In the genomic region with DNA sequence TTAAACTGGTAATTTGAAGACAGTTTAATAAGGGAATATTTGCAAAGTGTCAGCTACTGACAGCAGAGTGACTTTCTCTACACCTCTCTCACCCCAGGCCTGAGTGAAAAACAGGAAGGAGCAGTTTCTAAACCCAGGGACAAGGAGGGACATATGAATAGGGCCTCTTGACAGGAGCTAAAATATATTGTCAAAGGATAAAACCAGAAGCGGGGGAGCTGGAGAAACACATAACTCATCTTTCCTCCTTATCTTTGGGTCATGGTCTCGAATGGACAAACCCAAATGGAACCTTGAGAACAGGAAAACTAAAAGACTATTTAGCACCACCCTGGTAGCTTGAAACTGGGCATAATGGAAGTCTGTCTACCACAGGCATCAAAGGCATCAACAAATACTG, we compare ENCODE assay signal across 9 cellular contexts.
"Had no signal": no experiment of that assay in that cellular context is flagged by ENCODE, and none has a peak within 500 bp of the region (broad histone marks: within the 10 kb centered on the region; RNA-seq: fewer than 3 reads in every experiment).

No MANE protein-coding gene starts in this region.

- H3K4me1 ChIP-seq: HAP-1 had no signal

- H3K36me3 ChIP-seq: HAP-1 had no signal

- H3K27ac ChIP-seq: KMS-11 had no signal

- H3K4me3 ChIP-seq: GM23338, HAP-1 had no signal

- H2AFZ ChIP-seq: GM23338 had no signal

- H3K4me2 ChIP-seq: GM23338, KMS-11 had no signal

- H3K9me3 ChIP-seq: HAP-1 had no signal

- H3K9ac ChIP-seq: KMS-11 had no signal

- DNase-seq: H7, HFFc6, IMR-90, KBM-7 had no signal

- ATAC-seq: GM23338, HCT116 had no signal

- FAIRE-seq: HTR-8/SVneo had no signal
